ENCODE assay signal across 8 cellular contexts in the genomic region with DNA sequence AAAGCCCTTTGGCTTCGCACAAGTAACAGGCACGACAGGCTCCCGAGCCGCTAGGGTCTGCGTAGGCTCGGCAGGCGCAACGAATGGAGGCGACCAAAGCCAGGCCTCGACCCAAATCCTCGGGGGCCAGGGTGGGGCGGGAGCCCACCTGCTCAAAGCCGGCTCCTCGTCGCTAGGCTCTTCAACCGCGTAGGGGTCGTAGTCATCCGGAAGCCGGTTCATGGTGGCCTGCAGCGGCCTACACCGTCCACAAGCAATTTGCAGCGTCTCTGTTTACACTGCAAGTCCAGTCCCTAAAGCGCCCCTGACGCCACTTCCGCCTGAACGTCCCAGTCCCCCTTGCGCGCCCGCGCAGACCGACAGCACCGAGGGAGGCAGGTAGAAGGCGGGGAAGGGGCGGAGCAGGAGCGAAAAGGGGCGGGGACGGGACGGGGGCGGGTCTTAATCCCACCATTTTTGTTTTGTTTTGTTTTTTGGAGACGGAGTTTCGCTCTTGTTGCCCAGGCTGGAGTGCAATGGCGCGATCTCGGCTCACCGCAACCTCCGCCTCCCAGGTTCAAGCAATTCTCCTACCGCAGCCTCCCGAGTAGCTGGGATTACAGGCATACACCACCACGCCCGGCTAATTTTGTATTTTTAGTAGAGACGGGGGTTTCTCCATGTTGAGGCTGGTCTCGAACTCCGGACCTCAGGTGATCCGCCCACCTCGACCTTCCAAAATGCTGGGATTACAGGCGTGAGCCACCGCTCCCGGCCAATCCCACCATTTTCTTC. TPM values are rescaled to one million over a fixed set of nuclear protein-coding genes. Genes with fewer than 3 reads are reported as not detected.
DNase-seq lines count a peak whose midpoint lies in the region; ATAC-seq lines count a peak whose summit lies in the region.

A gene with protein sequence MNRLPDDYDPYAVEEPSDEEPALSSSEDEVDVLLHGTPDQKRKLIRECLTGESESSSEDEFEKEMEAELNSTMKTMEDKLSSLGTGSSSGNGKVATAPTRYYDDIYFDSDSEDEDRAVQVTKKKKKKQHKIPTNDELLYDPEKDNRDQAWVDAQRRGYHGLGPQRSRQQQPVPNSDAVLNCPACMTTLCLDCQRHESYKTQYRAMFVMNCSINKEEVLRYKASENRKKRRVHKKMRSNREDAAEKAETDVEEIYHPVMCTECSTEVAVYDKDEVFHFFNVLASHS (minus strand): TSS at position 295 of the 774 bp plus-strand sequence. CDS start 73 bp downstream, at position 222.

- peak within 1 kb of the TSS; percentile 5 for H3K18ac ChIP-seq in mesendoderm (ENCODE audit: low read length)

- peak within 1 kb of the TSS; percentile 4 for H2AK5ac ChIP-seq in mesendoderm (ENCODE audit: low read length)

- peaks cover 28% of the 10 kb centered on the region for H3K4me1 Mint-ChIP-seq in activated CD4-positive, alpha-beta T cell treated with anti-CD3 and anti-CD28 coated beads, Interleukin-2, amount 10 ng/mL, durations not matched to agents 7 days and 5 days

- peak within 1 kb of the TSS; percentile 81 for H3K27ac ChIP-seq in mesendoderm (ENCODE audit: low read depth, low read length)

- peak within 1 kb of the TSS; percentile 69 for H4K8ac ChIP-seq in mesendoderm (ENCODE audit: low read depth, low read length)

- peak within 1 kb of the TSS; percentile 91 for H3K9ac ChIP-seq in mesendoderm (ENCODE audit: low read length)

- CTCF ChIA-PET in activated CD4-positive, alpha-beta T cell treated with anti-CD3 and anti-CD28 coated beads, Interleukin-2, amount 10 ng/mL, durations not matched to agents 7 days and 5 days (lab: Charles Lee) = no interaction called here

- no peak within 1 kb of the TSS for H2BK120ac ChIP-seq in mesendoderm (ENCODE audit: low read depth, low read length)

- H3K79me2 ChIP-seq in mesendoderm (ENCODE audit: control insufficient read depth, insufficient read depth, low read length) = peaks cover 7% of the 10 kb centered on the region

- no peaks in the 10 kb centered on the region for H3K27me3 ChIP-seq in mesendoderm (ENCODE audit: insufficient read depth, low read length, poor library complexity)

- peak within 1 kb of the TSS; percentile 95 for H3K56ac ChIP-seq in mesendoderm (ENCODE audit: low read length)

- no peaks in the 10 kb centered on the region for H3K27me3 Mint-ChIP-seq in activated CD4-positive, alpha-beta T cell treated with anti-CD3 and anti-CD28 coated beads, Interleukin-2, amount 10 ng/mL, durations not matched to agents 7 days and 5 days

- H3K79me1 ChIP-seq in mesendoderm (ENCODE audit: low read length) = peaks cover 4% of the 10 kb centered on the region

- ATAC-seq in GM19328 (IDR thresholded peaks at IDR 0.05; ENCODE audit: unreplicated experiment) = peak; percentile 99
- ATAC-seq in HG03521 (IDR thresholded peaks at IDR 0.05; ENCODE audit: unreplicated experiment) = peak; percentile 98

- peak within 1 kb of the TSS; percentile 100 for H3K27ac Mint-ChIP-seq in activated CD4-positive, alpha-beta T cell treated with anti-CD3 and anti-CD28 coated beads, Interleukin-2, amount 10 ng/mL, durations not matched to agents 7 days and 5 days

- H2BK15ac ChIP-seq in mesendoderm (replicated peaks; ENCODE audit: low read depth) = no peak within 1 kb of the TSS

- POLR2A ChIA-PET in activated CD4-positive, alpha-beta T cell treated with anti-CD3 and anti-CD28 coated beads, Interleukin-2, amount 10 ng/mL, durations not matched to agents 7 days and 5 days (lab: Charles Lee) = no interaction called here

- H2BK5ac ChIP-seq in mesendoderm (ENCODE audit: low read length) = no peak within 1 kb of the TSS

- DNase-seq in AG08396 (ENCODE audit: low spot score) = peak; percentile 96
- DNase-seq in activated CD4-positive, alpha-beta T cell treated with anti-CD3 and anti-CD28 coated beads, Interleukin-2, amount 10 ng/mL, durations not matched to agents 7 days and 5 days = peak; percentile 97
- peak; percentile 93 for DNase-seq in effector CD4-positive, alpha-beta T cell
- peak; percentile 99 for DNase-seq in mesendoderm
- peak; percentile 82 to 91 for DNase-seq in stimulated activated CD8-positive, alpha-beta memory T cell treated with anti-CD3 and anti-CD28 coated beads, Interleukin-15, amount 100 ng/mL, for 4 hours (ENCODE audit: low read depth in 2 of 2)
- DNase-seq in AML-193 (lab: John Stamatoyannopoulos, UW) = no peak

- no peaks in the 10 kb centered on the region for H3K9me3 Mint-ChIP-seq in activated CD4-positive, alpha-beta T cell treated with anti-CD3 and anti-CD28 coated beads, Interleukin-2, amount 10 ng/mL, durations not matched to agents 7 days and 5 days

- peaks cover 7% of the 10 kb centered on the region for H3K36me3 Mint-ChIP-seq in activated CD4-positive, alpha-beta T cell treated with anti-CD3 and anti-CD28 coated beads, Interleukin-2, amount 10 ng/mL, durations not matched to agents 7 days and 5 days (ENCODE audit: low read depth)

- H3K4me2 ChIP-seq in mesendoderm (ENCODE audit: low read length) = peak within 1 kb of the TSS; percentile 30

- no CpG with 5 or more reads among the region's 59 CpGs for WGBS in mesendoderm (ENCODE audit: extremely low coverage, insufficient coverage, low lambda C conversion rate)

- H3K4me3 ChIP-seq in mesendoderm (ENCODE audit: low read length) = peak within 1 kb of the TSS; percentile 88

- H3K4ac ChIP-seq in mesendoderm (ENCODE audit: low read depth, low read length) = no peak within 1 kb of the TSS

- H3K4me1 ChIP-seq in mesendoderm (ENCODE audit: control insufficient read depth, low read depth, low read length) = no peaks in the 10 kb centered on the region

- peak within 1 kb of the TSS; percentile 98 for H3K4me3 Mint-ChIP-seq in activated CD4-positive, alpha-beta T cell treated with anti-CD3 and anti-CD28 coated beads, Interleukin-2, amount 10 ng/mL, durations not matched to agents 7 days and 5 days

- H3K36me3 ChIP-seq in mesendoderm (ENCODE audit: control insufficient read depth, insufficient read depth, low read length) = no peaks in the 10 kb centered on the region

- H4K5ac ChIP-seq in mesendoderm (ENCODE audit: low read length) = no peak within 1 kb of the TSS

- no peak within 1 kb of the TSS for H3K23ac ChIP-seq in mesendoderm (ENCODE audit: low read length)

RNA-seq across cellular contexts. Expression of the gene that starts here (rescaled TPM):
- 10 to 100 TPM; 35.9 to 41.0 TPM for total RNA-seq in activated CD4-positive, alpha-beta T cell treated with anti-CD3 and anti-CD28 coated beads, Interleukin-2, amount 10 ng/mL, durations not matched to agents 7 days and 5 days
- 48.2 TPM for polyA plus RNA-seq in mesendoderm (2013, experiment 1 of 2)
- polyA plus RNA-seq in mesendoderm (2013, experiment 2 of 2) = 49.0 TPM

Comparison
In these comparisons a context has a peak if more than half of its experiments do, and no peak if none do; other contexts are left out.
1. DNase-seq: peak in AG08396 (single experiment), activated CD4-positive, alpha-beta T cell treated with anti-CD3 and anti-CD28 coated beads, Interleukin-2, amount 10 ng/mL, durations not matched to agents 7 days and 5 days (single experiment), effector CD4-positive, alpha-beta T cell (single experiment), mesendoderm (single experiment) and stimulated activated CD8-positive, alpha-beta memory T cell treated with anti-CD3 and anti-CD28 coated beads, Interleukin-15, amount 100 ng/mL, for 4 hours (2 of 2); none in AML-193 (0 of 2).